Comparison of ENCODE assay signal across 22 cellular contexts in the genomic region with DNA sequence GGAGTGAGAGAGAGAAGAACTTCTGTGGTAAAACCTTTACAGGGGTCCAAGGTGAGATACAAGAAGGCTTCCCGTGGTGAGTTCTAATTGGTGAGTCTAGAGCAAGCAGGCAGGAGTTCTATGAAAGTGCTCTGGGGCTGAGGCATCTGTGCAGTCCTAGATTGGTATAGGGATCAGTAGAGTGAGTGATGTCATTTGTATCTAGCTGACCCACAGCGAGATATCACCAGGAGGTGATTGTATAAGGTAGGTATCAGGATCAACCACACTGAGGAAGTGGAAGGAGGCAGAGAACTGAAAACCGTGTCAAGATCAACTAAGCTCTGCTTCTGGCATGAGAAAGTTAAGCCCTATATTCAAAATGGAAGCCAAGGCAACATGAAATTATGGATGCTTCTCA.
"Had no signal": no experiment of that assay in that cellular context is flagged by ENCODE, and none has a peak within 500 bp of the region (broad histone marks: within the 10 kb centered on the region; RNA-seq: fewer than 3 reads in every experiment).

No MANE protein-coding gene starts in this region.

- H3K4me1 ChIP-seq: left ventricle myocardium inferior, neural progenitor cell, vagina had no signal

- H3K4me3 ChIP-seq: hepatocyte, left ventricle myocardium inferior, neural progenitor cell, thoracic aorta, vagina had no signal

- H3K27me3 ChIP-seq: hepatocyte, neural progenitor cell, vagina had no signal

- ATAC-seq: activated naive CD4-positive, alpha-beta T cell treated with anti-CD3 and anti-CD28 coated beads, Interleukin-2, amount 50 U/mL, for 72 hours; activated T-helper 17 cell treated with anti-CD3 and anti-CD28 coated beads, Interleukin-2, amount 50 U/mL, for 72 hours had no signal

- H3K4me3 Mint-ChIP-seq: activated T-helper 17 cell treated with anti-CD3 and anti-CD28 coated beads, Interleukin-2, amount 50 U/mL, for 72 hours; brain; mesothelial cell of epicardium; naive thymus-derived CD8-positive, alpha-beta T cell; neural progenitor cell; type B pancreatic cell had no signal

- H3K4me2 ChIP-seq: hepatocyte, neural progenitor cell had no signal

- H2AFZ ChIP-seq: hepatocyte, neural progenitor cell had no signal

- H3K79me2 ChIP-seq: hepatocyte had no signal

- H3K9me3 ChIP-seq: left ventricle myocardium inferior, thoracic aorta, vagina had no signal

- H3K9me3 Mint-ChIP-seq: brain, neural progenitor cell had no signal

- H3K27ac ChIP-seq: hepatocyte, left ventricle myocardium inferior, neural progenitor cell, thoracic aorta, vagina, WERI-Rb-1 had no signal

- DNase-seq: activated CD4-positive, CD25-positive, alpha-beta regulatory T cell treated with anti-CD3 and anti-CD28 coated beads, Interleukin-2, amount 50 U/mL, for 72 hours; activated T-cell treated with anti-CD3 and anti-CD28 coated beads, Interleukin-2, amount 50 U/mL, for 1 hour; aorta; dermis blood vessel endothelial cell; effector CD8-positive, alpha-beta T cell; foreskin melanocyte; left ventricle myocardium inferior; naive thymus-derived CD8-positive, alpha-beta T cell; stimulated activated CD4-positive, alpha-beta T cell treated with anti-CD3 and anti-CD28 coated beads, Interleukin-2, amount 100 ng/mL, for 48 hours; stimulated activated CD8-positive, alpha-beta memory T cell treated with anti-CD3 and anti-CD28 coated beads, Interleukin-4, amount 100 ng/mL, for 48 hours; stimulated activated naive CD4-positive, alpha-beta T cell treated with Interleukin-2 at 50 U/mL for 16 hours; WERI-Rb-1 had no signal

- H3K27ac Mint-ChIP-seq: activated naive CD4-positive, alpha-beta T cell treated with anti-CD3 and anti-CD28 coated beads, Interleukin-2, amount 50 U/mL, for 72 hours; activated T-helper 17 cell treated with anti-CD3 and anti-CD28 coated beads, Interleukin-2, amount 50 U/mL, for 72 hours; brain; mesothelial cell of epicardium; naive thymus-derived CD8-positive, alpha-beta T cell; neural progenitor cell; progenitor cell of endocrine pancreas; type B pancreatic cell had no signal

- H3K36me3 Mint-ChIP-seq: activated naive CD4-positive, alpha-beta T cell treated with anti-CD3 and anti-CD28 coated beads, Interleukin-2, amount 50 U/mL, for 72 hours; brain; mesothelial cell of epicardium; naive thymus-derived CD8-positive, alpha-beta T cell; neural progenitor cell; type B pancreatic cell had no signal

- H3K27me3 Mint-ChIP-seq: activated T-helper 17 cell treated with anti-CD3 and anti-CD28 coated beads, Interleukin-2, amount 50 U/mL, for 72 hours; brain; naive thymus-derived CD8-positive, alpha-beta T cell; progenitor cell of endocrine pancreas; type B pancreatic cell had no signal

- H3K36me3 ChIP-seq: left ventricle myocardium inferior, neural progenitor cell, thoracic aorta, vagina, WERI-Rb-1 had no signal

- H3K9ac ChIP-seq: neural progenitor cell had no signal

- H3K4me1 Mint-ChIP-seq: activated T-helper 17 cell treated with anti-CD3 and anti-CD28 coated beads, Interleukin-2, amount 50 U/mL, for 72 hours; naive thymus-derived CD8-positive, alpha-beta T cell; neural progenitor cell had no signal
